In the genomic region with DNA sequence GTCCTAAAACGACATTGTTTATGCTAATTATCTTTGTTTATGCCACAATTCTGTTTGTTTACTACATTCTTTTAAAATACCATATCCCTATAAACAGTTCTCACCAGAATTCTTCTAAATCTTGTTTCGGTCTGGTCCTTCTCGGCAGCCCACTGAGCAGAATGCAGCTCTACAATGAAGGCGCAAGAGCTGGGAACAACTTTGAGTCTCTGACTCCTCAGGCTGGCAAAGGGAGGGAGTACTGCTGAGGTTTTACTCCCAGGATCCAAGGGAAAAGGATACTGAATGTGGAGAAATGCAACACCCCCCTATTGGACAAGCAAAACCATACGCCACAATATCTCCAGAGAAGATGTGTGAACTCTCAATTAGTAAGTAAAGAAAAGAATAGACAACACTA, we compare ENCODE assay signal across 27 cellular contexts. TPM values are rescaled to one million over a fixed set of nuclear protein-coding genes. Genes with fewer than 3 reads are reported as not detected.
DNase-seq lines count a peak whose midpoint lies in the region; ATAC-seq lines count a peak whose summit lies in the region.
"Had no signal": no experiment of that assay in that cellular context is flagged by ENCODE, and none has a peak within 500 bp of the region (broad histone marks: within the 10 kb centered on the region; RNA-seq: fewer than 3 reads in every experiment).

No MANE protein-coding gene starts in this region.

- intact Hi-C loops in sciatic nerve (cut with DNase I) = no loop called here

- DNase-seq in NCI-H1694 (lab: John Stamatoyannopoulos, UW) (peak; percentile 28), astrocyte of the hippocampus (ENCODE audit: low read depth, low spot score) (peak; percentile 58), islet precursor cell (peak; percentile 62), sciatic nerve (ENCODE audit: low spot score) (no peak), NOMO-1 treated with DMSO at 0.1 percent for 48 hours (lab: John Stamatoyannopoulos, UW; ENCODE audit: unreplicated experiment) (no peak)
- DNase-seq in activated effector memory CD4-positive, alpha-beta T cell treated with anti-CD3 and anti-CD28 coated beads, Interleukin-2, amount 50 U/mL, for 16 hours = no peak
- DNase-seq: activated CD4-positive, alpha-beta T cell treated with anti-CD3 and anti-CD28 coated beads for 48 hours; activated CD8-positive, alpha-beta memory T cell treated with anti-CD3 and anti-CD28 coated beads, Interleukin-2, amount 10 ng/mL, durations not matched to agents 7 days and 5 days; aorta; CD4-positive, alpha-beta T cell; cerebellar nuclear complex; DMS153; effector CD8-positive, alpha-beta T cell; GDM1; Karpas-422; kidney glomerular epithelial cell; midbrain; MV-4-11; natural killer cell; NCI-H187 treated with DMSO at 0.1 percent for 48 hours; NCI-H226; NK-92 treated with Interleukin-12 subunit alpha and Interleukin-12 subunit beta, amount 100 ng/mL, for 24 hours; Peyer's patch; stimulated activated CD4-positive, alpha-beta T cell treated with anti-CD3 and anti-CD28 coated beads, Interleukin-1b, Interleukin-23, amount 100 ng/mL, for 48 hours had no signal

- ATAC-seq in sciatic nerve = peak; percentile 59
- no peak for ATAC-seq in GM19035 (IDR thresholded peaks at IDR 0.05; ENCODE audit: unreplicated experiment)
- ATAC-seq: activated CD8-positive, alpha-beta memory T cell treated with anti-CD3 and anti-CD28 coated beads, Interleukin-2, amount 10 ng/mL, durations not matched to agents 7 days and 5 days; gastroesophageal sphincter; natural killer cell; stimulated activated effector memory CD8-positive, alpha-beta T cell treated with anti-CD3 and anti-CD28 coated beads, Interleukin-12 subunit alpha, Interleukin-12 subunit beta, amount 100 ng/mL, for 72 hours had no signal

RNA-seq across cellular contexts. Expression of a gene that starts 5.4 kb away (rescaled TPM):
- total RNA-seq in sciatic nerve = 43.6 TPM
- total RNA-seq: CD4-positive, alpha-beta T cell had no signal

Comparison
In these comparisons a context has a peak if more than half of its experiments do, and no peak if none do; other contexts are left out.
1. DNase-seq: peak in NCI-H1694 (single experiment), astrocyte of the hippocampus (single experiment) and islet precursor cell (single experiment); none in sciatic nerve (single experiment), activated effector memory CD4-positive, alpha-beta T cell treated with anti-CD3 and anti-CD28 coated beads, Interleukin-2, amount 50 U/mL, for 16 hours (single experiment) and NOMO-1 treated with DMSO at 0.1 percent for 48 hours (single experiment).